In the genomic region with DNA sequence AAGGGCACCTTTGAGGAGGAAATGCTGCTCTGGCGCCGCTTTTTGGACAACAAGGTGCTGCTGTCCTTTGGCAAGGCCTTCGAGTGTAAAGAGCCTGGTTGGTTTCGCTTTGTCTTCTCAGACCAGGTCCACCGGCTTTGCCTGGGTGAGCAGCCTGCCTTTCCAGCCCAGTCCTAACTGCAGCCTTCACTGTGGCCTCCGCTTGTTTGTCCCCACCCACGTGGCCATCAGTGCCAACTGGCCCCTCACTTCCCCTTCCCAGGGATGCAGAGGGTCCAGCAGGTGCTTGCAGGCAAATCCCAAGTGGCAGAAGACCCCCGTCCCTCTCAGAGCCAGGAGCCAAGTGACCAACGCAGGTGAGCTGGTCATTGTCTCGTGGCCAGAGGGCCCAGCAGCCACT, we compare ENCODE assay signal across 22 cellular contexts. TPM values are rescaled to one million over a fixed set of nuclear protein-coding genes. Genes with fewer than 3 reads are reported as not detected.
DNase-seq lines count a peak whose midpoint lies in the region; TF ChIP-seq lines count a peak whose summit lies in the region.
"Had no signal": no experiment of that assay in that cellular context is flagged by ENCODE, and none has a peak within 500 bp of the region (broad histone marks: within the 10 kb centered on the region; RNA-seq: fewer than 3 reads in every experiment).

No MANE protein-coding gene starts in this region.

- no peaks in the 10 kb centered on the region for H3K9me3 ChIP-seq in neuronal stem cell (replicated peaks in 1 of 2; ENCODE audit: control insufficient read depth in 2 of 2, insufficient read depth in 1 of 2, low read depth in 1 of 2, low read length in 2 of 2)
- no peaks in the 10 kb centered on the region for H3K9me3 ChIP-seq in uterus
- H3K9me3 ChIP-seq: HAP-1 had no signal

- H2BK120ac ChIP-seq in neuronal stem cell (ENCODE audit: low read depth, low read length): no peak overlapping the region

- TF ChIP-seq POLR2A in uterus (IDR thresholded peaks at IDR 0.05): no peak

- no peaks in the 10 kb centered on the region for H3K36me3 ChIP-seq in neuronal stem cell (replicated peaks in 1 of 2; ENCODE audit: control insufficient read depth in 2 of 2, insufficient read depth in 2 of 2, low read length in 2 of 2)
- H3K36me3 ChIP-seq in uterus: no peaks in the 10 kb centered on the region
- H3K36me3 ChIP-seq: HAP-1 had no signal

- no peak overlapping the region for H3K4ac ChIP-seq in neuronal stem cell (ENCODE audit: low read length)

- peak overlapping the region; percentile 58 for H3K14ac ChIP-seq in neuronal stem cell (ENCODE audit: low read length)

- H3K9ac ChIP-seq in neuronal stem cell (ENCODE audit: low read depth, low read length, poor library complexity): no peak overlapping the region

- no peak overlapping the region for H2AK5ac ChIP-seq in neuronal stem cell (ENCODE audit: low read depth, low read length)

- H3K4me3 ChIP-seq in neuronal stem cell (ENCODE audit: low read length in 2 of 2): no peak overlapping the region
- no peak overlapping the region for H3K4me3 ChIP-seq in uterus
- H3K4me3 ChIP-seq: HAP-1 had no signal

- no CpG with 5 or more reads among the region's 10 CpGs for WGBS in neuronal stem cell (ENCODE audit: extremely low coverage in 2 of 2, insufficient read length in 2 of 2, insufficient replicate concordance in 1 of 2), 2 donors

- no peak overlapping the region for H3K4me2 ChIP-seq in neuronal stem cell (ENCODE audit: insufficient read depth, low read length, poor library complexity, severe bottlenecking)

- no peak overlapping the region for H4K91ac ChIP-seq in neuronal stem cell (ENCODE audit: low read depth, low read length, poor library complexity)

- no peak overlapping the region for H2AFZ ChIP-seq in neuronal stem cell (ENCODE audit: low read length)

- no peak for TF ChIP-seq CTCF in uterus (IDR thresholded peaks at IDR 0.05)

- no peak overlapping the region for H2BK12ac ChIP-seq in neuronal stem cell (ENCODE audit: low read length)

- H3K27me3 ChIP-seq in neuronal stem cell (ENCODE audit: control insufficient read depth in 3 of 3, insufficient read depth in 3 of 3, low read depth in 1 of 3, low read length in 3 of 3) (peaks cover 0 to 19% (median 0%) of the 10 kb centered on the region in 3 experiments), uterus (no peaks in the 10 kb centered on the region)

- intact Hi-C loops in uterus (cut with DNase I; ENCODE audit: low total_unique reads): no loop called here

- H4K8ac ChIP-seq in neuronal stem cell (ENCODE audit: low read depth, low read length): no peak overlapping the region

- no peak overlapping the region for H2BK15ac ChIP-seq in neuronal stem cell (ENCODE audit: low read length)

- no peak overlapping the region for H3K18ac ChIP-seq in neuronal stem cell (ENCODE audit: low read length)

- H3K23ac ChIP-seq in neuronal stem cell (ENCODE audit: low read depth, low read length, poor library complexity): no peak overlapping the region

- peak overlapping the region; percentile 19 for H2BK5ac ChIP-seq in neuronal stem cell (ENCODE audit: low read length)

- peaks cover 0 to 3% of the 10 kb centered on the region in 2 donors for H3K4me1 ChIP-seq in neuronal stem cell (ENCODE audit: control insufficient read depth in 2 of 2, insufficient read depth in 1 of 2, low read depth in 1 of 2, low read length in 2 of 2)
- no peaks in the 10 kb centered on the region for H3K4me1 ChIP-seq in uterus
- H3K4me1 ChIP-seq: HAP-1 had no signal

- DNase-seq in RPMI8226: peak; percentile 22
- no peak for DNase-seq in neuronal stem cell (ENCODE audit: low spot score)
- DNase-seq in uterus: no peak
- no peak for DNase-seq in NCI-H2081 treated with DMSO at 0.1 percent for 48 hours (lab: John Stamatoyannopoulos, UW)
- DNase-seq in stimulated activated CD8-positive, alpha-beta memory T cell treated with anti-CD3 and anti-CD28 coated beads, Interleukin-4, amount 100 ng/mL, for 48 hours: no peak
- DNase-seq in cerebellar nuclear complex (lab: John Stamatoyannopoulos, UW): no peak
- DNase-seq: C1 segment of cervical spinal cord; Calu3; CD4-positive, alpha-beta memory T cell; COR-L47; DMS53; DMS79 treated with DMSO at 0.1 percent for 48 hours; GF-D8; GOT3; HFFc6 had no signal

- H3K79me1 ChIP-seq in neuronal stem cell (ENCODE audit: low read depth, low read length): no peaks in the 10 kb centered on the region

- no peak overlapping the region for H3K27ac ChIP-seq in neuronal stem cell (replicated peaks; ENCODE audit: low read length)
- peak overlapping the region; percentile 57 for H3K27ac ChIP-seq in temporal lobe (ENCODE audit: low read depth, low read length)
- H3K27ac ChIP-seq in uterus: peak overlapping the region; percentile 66 to 86

RNA-seq across cellular contexts. Expression of gene EXT2, which starts 12.0 kb away (rescaled TPM):
- polyA plus RNA-seq in neuronal stem cell (2013, experiment 1 of 2): 36.4 TPM
- 35.5 TPM for polyA plus RNA-seq in neuronal stem cell (2013, experiment 2 of 2)
- total RNA-seq in temporal lobe (72.0 TPM), uterus (100 to 1,000 TPM in 1 of 4 donors, 10 to 100 TPM in 3; 52.6 to 116 (median 81.3) TPM)

RNA-seq across cellular contexts. Expression of gene ACCS, which starts 17.4 kb away (rescaled TPM):
- polyA plus RNA-seq in neuronal stem cell (2013, experiment 1 of 2): 3.2 TPM
- polyA plus RNA-seq in neuronal stem cell (2013, experiment 2 of 2): 3.4 TPM
- total RNA-seq in temporal lobe (3.7 TPM), uterus (10 to 100 TPM; 13.1 to 49.4 (median 27.0) TPM)
- total RNA-seq: G401 had no signal

RNA-seq across cellular contexts. Expression of gene ACCSL, which starts 35.7 kb away (rescaled TPM):
- polyA plus RNA-seq in neuronal stem cell (2013, experiment 1 of 2): not detected
- polyA plus RNA-seq in neuronal stem cell (2013, experiment 2 of 2): not detected
- not detected for total RNA-seq in temporal lobe
- not detected for total RNA-seq in uterus
- total RNA-seq: A172; A673; Calu3; CD4-positive, alpha-beta memory T cell; Daoy; G401; HFFc6 had no signal
- polyA plus RNA-seq: BJ; CD4-positive, alpha-beta memory T cell had no signal
